Comparison of ENCODE assay signal across 13 cellular contexts in genomic region chr5:54254482-54255198, GRCh38. TPM values are rescaled to one million over a fixed set of nuclear protein-coding genes. Genes with fewer than 3 reads are reported as not detected.
DNase-seq lines count a peak whose midpoint lies in the region; ATAC-seq and TF ChIP-seq lines count a peak whose summit lies in the region.
"Had no signal": no experiment of that assay in that cellular context is flagged by ENCODE, and none has a peak within 500 bp of the region (broad histone marks: within the 10 kb centered on the region; RNA-seq: fewer than 3 reads in every experiment).

No MANE protein-coding gene starts in this region.

- CTCF ChIA-PET in MCF 10A (lab: Yijun Ruan, JAX), result interaction anchor here (0.6 to 3.3 kb wide), 16 partner anchors 11 to 640 kb away, joined by 3 to 28 read pairs (median 4); no protein-coding TSS in a partner anchor
- CTCF ChIA-PET in mammary epithelial cell (lab: Charles Lee; ENCODE audit: low non-redundant PET), result no interaction called here

- BruUV-seq in MCF 10A (replicated peaks; lab: Mats Ljungman, UMichigan) (no TSS peak), mammary epithelial cell (replicated peaks; lab: Mats Ljungman, UMichigan) (no TSS peak)

- no peaks in the 10 kb centered on the region for H4K20me1 ChIP-seq in mammary epithelial cell (ENCODE audit: insufficient read depth, low read length)

- H3K27me3 Mint-ChIP-seq in MCF 10A (ENCODE audit: insufficient read depth, unreplicated experiment), result no peaks in the 10 kb centered on the region
- H3K27me3 Mint-ChIP-seq: B cell had no signal

- H3K27ac ChIP-seq in mammary epithelial cell (ENCODE audit: insufficient read depth, low read depth, low read length), result no peak overlapping the region
- no peak overlapping the region for H3K27ac ChIP-seq in coronary artery

- H3K4me1 ChIP-seq in mammary epithelial cell (ENCODE audit: insufficient read depth, low read length), result peaks cover 15% of the 10 kb centered on the region

- H3K9ac ChIP-seq in mammary epithelial cell (ENCODE audit: insufficient read depth, low read length), result no peak overlapping the region

- TF ChIP-seq CTCF in MCF 10A (IDR thresholded peaks at IDR 0.05; ENCODE audit: unreplicated experiment), result no peak
- peak in 1 of 2 donors; percentile 17 for TF ChIP-seq CTCF in mammary epithelial cell (conservative IDR thresholded peaks at IDR 0.05 in 1 of 2, IDR thresholded peaks at IDR 0.05 in 1 of 2; ENCODE audit: extremely low read depth in 1 of 2, insufficient read depth in 1 of 2, low read depth in 1 of 2, low read length in 2 of 2)
- TF ChIP-seq CTCF in coronary artery (IDR thresholded peaks at IDR 0.05), result no peak
- no peak for TF ChIP-seq CTCF in omental fat pad (IDR thresholded peaks at IDR 0.05)

- intact Hi-C loops in MCF 10A (cut with micrococcal nuclease), result no loop called here
- intact Hi-C loops in mammary epithelial cell (cut with micrococcal nuclease), result no loop called here

- no peak overlapping the region for H3K4me2 ChIP-seq in mammary epithelial cell (ENCODE audit: insufficient read depth, low read depth, low read length)

- dilution Hi-C loops in mammary epithelial cell (cut with HindIII; ENCODE audit: low sequenced_read_pairs), result no loop called here

- H3K79me2 ChIP-seq in mammary epithelial cell (ENCODE audit: insufficient read depth, low read length), result peaks cover 43% of the 10 kb centered on the region

- H3K4me3 ChIP-seq in mammary epithelial cell (replicated peaks in 1 of 3; ENCODE audit: insufficient read depth in 1 of 3, low read depth in 2 of 3, low read length in 3 of 3), result no peak overlapping the region
- peak overlapping the region; percentile 50 for H3K4me3 ChIP-seq in coronary artery
- H3K4me3 ChIP-seq: GM12878 had no signal

- H3K4me3 Mint-ChIP-seq in MCF 10A (ENCODE audit: unreplicated experiment), result no peak overlapping the region
- H3K4me3 Mint-ChIP-seq: B cell had no signal

- no peaks in the 10 kb centered on the region for H3K27me3 ChIP-seq in mammary epithelial cell (ENCODE audit: insufficient read depth, low read length)

- H2AFZ ChIP-seq in mammary epithelial cell (ENCODE audit: low read depth, low read length), result no peak overlapping the region

- H3K9me3 ChIP-seq in mammary epithelial cell (replicated peaks; ENCODE audit: insufficient read depth, low read length), result no peaks in the 10 kb centered on the region

- DNase-seq in MCF 10A (ENCODE audit: unreplicated experiment), result peak; percentile 14
- no peak for DNase-seq in mammary epithelial cell
- no peak for DNase-seq in coronary artery (ENCODE audit: low spot score)
- peak; percentile 20 for DNase-seq in kidney tubule cell (ENCODE audit: low spot score)
- no peak for DNase-seq in omental fat pad (ENCODE audit: low spot score)
- DNase-seq in islet precursor cell, result no peak
- no peak for DNase-seq in activated gamma-delta T cell treated with Interleukin-2 at 50 U/mL for 16 hours
- DNase-seq: activated naive CD4-positive, alpha-beta T cell; NCI-H526 treated with DMSO at 0.1 percent for 48 hours had no signal

- in situ Hi-C loops in mammary epithelial cell (cut with MboI; ENCODE audit: low sequenced_read_pairs in 2 of 2), result loop anchor here (5.0 to 25.0 kb wide), 3 partner anchors 50 to 608 kb away; no protein-coding TSS in a partner anchor

- POLR2A ChIA-PET in MCF 10A (lab: Yijun Ruan, JAX), result interaction anchor here (1.7 kb wide), 1 partner anchor 56 kb away, joined by 6 read pairs; the partner anchor contains the start of gene ARL15

- ATAC-seq in GM21717 (IDR thresholded peaks at IDR 0.05; ENCODE audit: unreplicated experiment) (no peak), omental fat pad (ENCODE audit: low FRiP score) (no peak)
- ATAC-seq: esophagus mucosa, GM12878 had no signal

- H3K9me3 Mint-ChIP-seq in MCF 10A (ENCODE audit: unreplicated experiment), result no peaks in the 10 kb centered on the region

- no peaks in the 10 kb centered on the region for H3K36me3 ChIP-seq in mammary epithelial cell (ENCODE audit: insufficient read depth, low read length)

- no peak overlapping the region for H3K27ac Mint-ChIP-seq in MCF 10A (ENCODE audit: low read depth, unreplicated experiment)
- H3K27ac Mint-ChIP-seq: B cell had no signal

- WGBS in mammary epithelial cell (ENCODE audit: low coverage, missing lambda C conversion rate), result 90% methylated on average over 6 of the region's 6 CpGs

- no peaks in the 10 kb centered on the region for H3K4me1 Mint-ChIP-seq in MCF 10A (ENCODE audit: insufficient read depth, unreplicated experiment)

- no peaks in the 10 kb centered on the region for H3K36me3 Mint-ChIP-seq in MCF 10A (ENCODE audit: insufficient read depth, unreplicated experiment)

RNA-seq across cellular contexts. Expression of gene ARL15, which starts 55.7 kb away (rescaled TPM):
- total RNA-seq in MCF 10A (2022) (10.1 and 11.3 TPM in 2 replicates), mammary epithelial cell (10 to 100 TPM; 31.5 to 40.0 TPM), omental fat pad (10 to 100 TPM; 18.9 to 39.2 (median 29.9) TPM)
- 12.6 TPM for polyA plus RNA-seq in mammary epithelial cell
- polyA minus RNA-seq in mammary epithelial cell, result 30.9 TPM

Comparison
In these comparisons a context has a peak if more than half of its experiments do, and no peak if none do; other contexts are left out.
1. DNase-seq: peak in MCF 10A (single experiment) and kidney tubule cell (single experiment); none in mammary epithelial cell (single experiment), coronary artery (single experiment), omental fat pad (single experiment), islet precursor cell (single experiment) and activated gamma-delta T cell treated with Interleukin-2 at 50 U/mL for 16 hours (single experiment).